11 cellular contexts compared by ENCODE assay signal in genomic region chr4:77921701-77922100, GRCh38.
DNase-seq lines count a peak whose midpoint lies in the region; ATAC-seq and TF ChIP-seq lines count a peak whose summit lies in the region.
"Had no signal": no experiment of that assay in that cellular context is flagged by ENCODE, and none has a peak within 500 bp of the region (broad histone marks: within the 10 kb centered on the region; RNA-seq: fewer than 3 reads in every experiment).

No MANE protein-coding gene starts in this region.

- ATAC-seq in RWPE2 (ENCODE audit: low read depth) = peak; percentile 96
- ATAC-seq in stimulated activated naive CD8-positive, alpha-beta T cell treated with anti-CD3 and anti-CD28 coated beads, Interleukin-15, Interleukin-2, amounts not matched to agents 100 U/mL and 50 U/mL, for 24 hours = no peak

- no peak overlapping the region for H3K4me3 ChIP-seq in RWPE2 (ENCODE audit: severe bottlenecking)

- no peaks in the 10 kb centered on the region for H3K9me3 ChIP-seq in RWPE2 (ENCODE audit: severe bottlenecking)

- peaks cover 49% of the 10 kb centered on the region for H3K4me1 ChIP-seq in RWPE2 (ENCODE audit: insufficient read depth, poor library complexity, severe bottlenecking)

- peak overlapping the region; percentile 95 for H3K27ac ChIP-seq in RWPE2 (ENCODE audit: poor library complexity, severe bottlenecking)

- TF ChIP-seq CTCF in RWPE2 (IDR thresholded peaks at IDR 0.05; ENCODE audit: poor library complexity, severe bottlenecking) = no peak

- H3K36me3 ChIP-seq in RWPE2 (ENCODE audit: low read depth) = 0 out of 2 replicates have a peak, but pooled peaks cover 5% of the 10 kb centered on the region

- no peaks in the 10 kb centered on the region for H3K27me3 ChIP-seq in RWPE2 (ENCODE audit: insufficient read depth, poor library complexity, severe bottlenecking)

- DNase-seq in NCI-H748 (lab: John Stamatoyannopoulos, UW; ENCODE audit: unreplicated experiment) (peak; percentile 3), NCI-H748 treated with DMSO at 0.1 percent for 48 hours (lab: John Stamatoyannopoulos, UW) (no peak), RWPE2 (ENCODE audit: low spot score) (no peak), foreskin melanocyte (peak; percentile 37), smooth muscle cell of the brain vasculature (ENCODE audit: low read depth, low spot score) (peak; percentile 44)
- no peak for DNase-seq in stimulated activated CD4-positive, alpha-beta T cell treated with anti-CD3 and anti-CD28 coated beads, Interleukin-4, amount 100 ng/mL, for 24 hours
- DNase-seq in stimulated activated naive CD8-positive, alpha-beta T cell treated with anti-CD3 and anti-CD28 coated beads, Interleukin-15, Interleukin-2, amounts not matched to agents 100 U/mL and 50 U/mL, for 24 hours = no peak
- no peak for DNase-seq in stimulated activated CD4-positive, alpha-beta T cell treated with anti-CD3 and anti-CD28 coated beads, Interleukin-1b, Interleukin-23, amount 100 ng/mL, for 48 hours
- DNase-seq: C1 segment of cervical spinal cord; NCI-H526 treated with DMSO at 0.1 percent for 48 hours; stimulated activated naive CD4-positive, alpha-beta T cell had no signal

Comparison
In these comparisons a context has a peak if more than half of its experiments do, and no peak if none do; other contexts are left out.
1. DNase-seq: peak in NCI-H748 (single experiment), foreskin melanocyte (single experiment) and smooth muscle cell of the brain vasculature (single experiment); none in NCI-H748 treated with DMSO at 0.1 percent for 48 hours (single experiment), RWPE2 (single experiment), stimulated activated CD4-positive, alpha-beta T cell treated with anti-CD3 and anti-CD28 coated beads, Interleukin-4, amount 100 ng/mL, for 24 hours (single experiment), stimulated activated naive CD8-positive, alpha-beta T cell treated with anti-CD3 and anti-CD28 coated beads, Interleukin-15, Interleukin-2, amounts not matched to agents 100 U/mL and 50 U/mL, for 24 hours (single experiment) and stimulated activated CD4-positive, alpha-beta T cell treated with anti-CD3 and anti-CD28 coated beads, Interleukin-1b, Interleukin-23, amount 100 ng/mL, for 48 hours (single experiment).